Comparison of ENCODE assay signal across 8 cellular contexts in the genomic region with DNA sequence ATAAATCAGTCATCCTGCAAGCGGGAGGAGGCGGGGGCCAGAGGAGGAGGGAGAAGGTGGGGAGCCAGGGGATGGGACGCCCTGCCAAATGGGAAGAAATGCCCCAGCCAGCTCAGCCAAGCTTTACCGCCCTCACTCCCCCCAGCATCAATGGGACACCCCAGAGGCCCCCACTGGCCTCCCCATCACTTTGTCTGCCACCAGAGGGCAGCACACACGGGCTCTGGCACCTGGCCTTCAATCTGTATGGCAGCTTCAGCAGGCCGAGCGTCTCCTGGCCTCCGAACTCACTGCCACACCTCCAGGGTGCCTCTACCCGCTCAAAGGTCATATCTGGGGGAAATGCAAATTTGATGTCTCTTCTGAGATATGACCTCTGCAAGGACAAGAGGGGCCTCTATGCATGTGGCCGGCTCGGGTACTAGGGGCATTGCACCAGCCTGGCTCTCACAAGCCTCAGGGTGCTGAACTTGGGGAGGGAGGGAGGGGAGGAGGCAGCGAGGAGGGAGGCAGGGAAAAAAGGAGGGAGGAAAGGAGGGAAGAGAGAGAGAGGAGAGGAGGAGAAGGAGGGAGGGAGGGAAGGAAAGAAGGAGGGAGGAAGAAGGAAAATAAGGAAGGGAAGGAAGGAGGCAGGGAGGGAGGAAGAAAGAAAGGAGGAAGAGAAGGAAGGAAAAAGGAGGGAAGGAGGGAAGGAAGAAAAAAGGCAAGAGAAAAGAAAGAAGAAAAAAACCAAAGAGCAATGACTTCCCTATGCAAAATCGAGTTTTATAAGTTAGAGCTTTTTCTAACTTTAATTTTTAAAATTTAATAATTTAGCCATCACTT. TPM values are rescaled to one million over a fixed set of nuclear protein-coding genes. Genes with fewer than 3 reads are reported as not detected.
DNase-seq lines count a peak whose midpoint lies in the region; ATAC-seq and TF ChIP-seq lines count a peak whose summit lies in the region.

No MANE protein-coding gene starts in this region.

- TF ChIP-seq POLR2A in esophagus squamous epithelium (IDR thresholded peaks at IDR 0.05), result no peak
- no peak for TF ChIP-seq POLR2A in stomach (IDR thresholded peaks at IDR 0.05)

- no peak overlapping the region for H3K27ac ChIP-seq in esophagus squamous epithelium
- H3K27ac ChIP-seq in neural cell (ENCODE audit: low read length), result no peak overlapping the region
- H3K27ac ChIP-seq in stomach, result no peak overlapping the region

- H3K4me2 ChIP-seq in neural cell (ENCODE audit: low read length), result no peak overlapping the region

- no peak overlapping the region for H3K9ac ChIP-seq in neural cell (ENCODE audit: low read length)

- POLR2A ChIA-PET in HEK293T (lab: Yijun Ruan, JAX), result interaction anchor here (1.1 kb wide), 1 partner anchor 53 kb away, joined by 5 read pairs; the partner anchor contains the start of gene GTF3C5

- TF ChIP-seq EP300 in neural cell (conservative IDR thresholded peaks at IDR 0.05; ENCODE audit: poor library complexity, severe bottlenecking) (no peak), stomach (IDR thresholded peaks at IDR 0.05) (no peak)

- intact Hi-C loops in esophagus squamous epithelium (cut with DNase I), result loop anchor here (10.0 kb wide), 1 partner anchor 73 kb away; no protein-coding TSS in a partner anchor
- intact Hi-C loops in stomach (cut with DNase I; ENCODE audit: low total_unique reads), result no loop called here

- no peaks in the 10 kb centered on the region for H3K36me3 ChIP-seq in esophagus squamous epithelium
- no peaks in the 10 kb centered on the region for H3K36me3 ChIP-seq in neural cell (ENCODE audit: insufficient read depth, low read length)
- H3K36me3 ChIP-seq in stomach, result no peaks in the 10 kb centered on the region

- no peak for ATAC-seq in HG03159 (IDR thresholded peaks at IDR 0.05; ENCODE audit: unreplicated experiment)

- peaks cover 0 to 16% (median 4%) of the 10 kb centered on the region in 3 donors for H3K4me1 ChIP-seq in esophagus squamous epithelium
- H3K4me1 ChIP-seq in stomach, result peaks cover 0 to 18% (median 12%) of the 10 kb centered on the region in 4 donors

- no peaks in the 10 kb centered on the region for H3K9me3 ChIP-seq in esophagus squamous epithelium
- no peaks in the 10 kb centered on the region for H3K9me3 ChIP-seq in neural cell (ENCODE audit: low read length)
- H3K9me3 ChIP-seq in stomach, result no peaks in the 10 kb centered on the region

- TF ChIP-seq CTCF in esophagus squamous epithelium (IDR thresholded peaks at IDR 0.05), result peak; percentile 48 to 76 (median 74)
- TF ChIP-seq CTCF in neural cell (IDR thresholded peaks at IDR 0.05; ENCODE audit: poor library complexity, severe bottlenecking), result peak; percentile 47
- TF ChIP-seq CTCF in stomach (IDR thresholded peaks at IDR 0.05), result peak in 5 of 7 experiments; percentile 29 to 69 (median 42)

- DNase-seq in Daoy (ENCODE audit: low read depth), result peak; percentile 79
- peak; percentile 81 for DNase-seq in HEK293T (ENCODE audit: extremely low spot score)
- DNase-seq in NOMO-1 treated with DMSO at 0.1 percent for 48 hours (lab: John Stamatoyannopoulos, UW; ENCODE audit: unreplicated experiment), result peak; percentile 64
- peak; percentile 64 for DNase-seq in activated T-cell treated with anti-CD3 and anti-CD28 coated beads for 1 hour (ENCODE audit: low read depth)
- DNase-seq in esophagus squamous epithelium (lab: John Stamatoyannopoulos, UW), result no peak
- peak; percentile 74 for DNase-seq in stomach

- H4K20me1 ChIP-seq in neural cell (ENCODE audit: insufficient read depth), result no peaks in the 10 kb centered on the region

- H3K4me3 ChIP-seq in esophagus squamous epithelium (no peak overlapping the region), neural cell (ENCODE audit: low read length) (no peak overlapping the region), stomach (no peak overlapping the region)

- H3K9me2 ChIP-seq in neural cell (ENCODE audit: insufficient read depth, low read length), result no peaks in the 10 kb centered on the region

- 8 to 19% methylated on average over 4 to 11 of the region's 13 CpGs for WGBS in esophagus squamous epithelium, 2 donors
- WGBS in stomach, 5 donors, result 11 to 15% (median 11%) methylated on average over 10 to 13 of the region's 13 CpGs

- no peak for TF ChIP-seq RAD21 in neural cell (conservative IDR thresholded peaks at IDR 0.05)

- peaks cover 0 to 92% (median 7%) of the 10 kb centered on the region in 4 donors for H3K27me3 ChIP-seq in esophagus squamous epithelium
- peaks cover 37% of the 10 kb centered on the region for H3K27me3 ChIP-seq in neural cell (ENCODE audit: insufficient read depth, low read depth, low read length)
- H3K27me3 ChIP-seq in stomach, result peaks cover 3 to 89% (median 40%) of the 10 kb centered on the region in 3 donors

- no peaks in the 10 kb centered on the region for H3F3A ChIP-seq in neural cell (ENCODE audit: insufficient read depth, low read length, poor library complexity, severe bottlenecking)

- H2AFZ ChIP-seq in neural cell (ENCODE audit: low read depth, low read length), result no peak overlapping the region

- no peaks in the 10 kb centered on the region for H3K79me2 ChIP-seq in neural cell (replicated peaks; ENCODE audit: insufficient read depth, low read length)

- CTCF ChIA-PET in HEK293T (lab: Yijun Ruan, JAX), result no interaction called here

TF ChIP-seq in HEK293T, 16 proteins besides CTCF, POLR2A, EP300 and RAD21 (continues in another document):
- TF ChIP-seq CTBP1 (IDR thresholded peaks at IDR 0.05; ENCODE audit: borderline replicate concordance), result no peak
- TF ChIP-seq SUZ12 (IDR thresholded peaks at IDR 0.05), result no peak
- TF ChIP-seq ARNT (IDR thresholded peaks at IDR 0.05), result no peak
- peak; percentile 77 for TF ChIP-seq FOXM1 (IDR thresholded peaks at IDR 0.05; ENCODE audit: borderline replicate concordance)
- TF ChIP-seq, protein P1, sequence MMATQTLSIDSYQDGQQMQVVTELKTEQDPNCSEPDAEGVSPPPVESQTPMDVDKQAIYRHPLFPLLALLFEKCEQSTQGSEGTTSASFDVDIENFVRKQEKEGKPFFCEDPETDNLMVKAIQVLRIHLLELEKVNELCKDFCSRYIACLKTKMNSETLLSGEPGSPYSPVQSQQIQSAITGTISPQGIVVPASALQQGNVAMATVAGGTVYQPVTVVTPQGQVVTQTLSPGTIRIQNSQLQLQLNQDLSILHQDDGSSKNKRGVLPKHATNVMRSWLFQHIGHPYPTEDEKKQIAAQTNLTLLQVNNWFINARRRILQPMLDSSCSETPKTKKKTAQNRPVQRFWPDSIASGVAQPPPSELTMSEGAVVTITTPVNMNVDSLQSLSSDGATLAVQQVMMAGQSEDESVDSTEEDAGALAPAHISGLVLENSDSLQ (IDR thresholded peaks at IDR 0.05), result peak; percentile 30; the same call in 1 of the 2 replicates
- no peak for TF ChIP-seq BHLHE40 (IDR thresholded peaks at IDR 0.05; ENCODE audit: borderline replicate concordance)
- no peak for TF ChIP-seq ELF4 (IDR thresholded peaks at IDR 0.05)
- TF ChIP-seq LEF1 (IDR thresholded peaks at IDR 0.05; ENCODE audit: borderline replicate concordance), result no peak
- no peak for TF ChIP-seq FOXA1 (IDR thresholded peaks at IDR 0.05)
- no peak for TF ChIP-seq SP1 (IDR thresholded peaks at IDR 0.05)
- no peak for TF ChIP-seq FOXK2 (IDR thresholded peaks at IDR 0.05)
- TF ChIP-seq L3MBTL2 (conservative IDR thresholded peaks at IDR 0.05), result peak; percentile 23; the same call in 1 of the 2 replicates
- TF ChIP-seq TARDBP (IDR thresholded peaks at IDR 0.05), result no peak

TF ChIP-seq in neural cell, 6 proteins besides CTCF, POLR2A, EP300 and RAD21 (continues in another document):
- TF ChIP-seq TAF1 (IDR thresholded peaks at IDR 0.05; ENCODE audit: low read depth), result no peak
- no peak for TF ChIP-seq EZH2 (IDR thresholded peaks at IDR 0.05; ENCODE audit: borderline replicate concordance, insufficient read depth, low read length, poor library complexity, severe bottlenecking)
- TF ChIP-seq SMC3 (conservative IDR thresholded peaks at IDR 0.05; ENCODE audit: poor library complexity), result peak; percentile 19
- TF ChIP-seq MXI1 (conservative IDR thresholded peaks at IDR 0.05; ENCODE audit: poor library complexity, severe bottlenecking), result no peak

RNA-seq across cellular contexts. Expression of gene GFI1B, which starts 0.7 kb away (rescaled TPM):
- not detected in 2 replicates for total RNA-seq in Daoy (2014; rRNA removed; shearing (Covaris generic))
- total RNA-seq in esophagus squamous epithelium (under 1 TPM in 1 of 4 donors, not detected in 3; 0.57 TPM), stomach (1 to 10 TPM in 1 of 5 donors, not detected in 4; 1.0 TPM)
- polyA plus RNA-seq in neural cell (not detected in 2 replicates), stomach (not detected)
- 0.23 TPM in 1 of 2 replicates, not detected in the other for polyA minus RNA-seq in neural cell

RNA-seq across cellular contexts. Expression of gene TSC1, which starts 33.4 kb away (rescaled TPM):
- total RNA-seq in Daoy (2014; rRNA removed; shearing (Covaris generic)), result 27.7 and 28.9 TPM in 2 replicates
- total RNA-seq in esophagus squamous epithelium (10 to 100 TPM; 18.8 to 38.7 (median 25.7) TPM), stomach (100 to 1,000 TPM in 1 of 5 donors, 10 to 100 TPM in 4; 23.2 to 120 (median 49.9) TPM)
- polyA plus RNA-seq in neural cell (45.6 and 47.1 TPM in 2 replicates), stomach (10 to 100 TPM in 1 of 3 donors, 1 to 10 TPM in 2; 6.7 to 10.3 (median 7.1) TPM)
- 70.8 and 89.5 TPM in 2 replicates for polyA minus RNA-seq in neural cell

RNA-seq across cellular contexts. Expression of gene GTF3C5, which starts 53.0 kb away (rescaled TPM):
- total RNA-seq in Daoy (2014; rRNA removed; shearing (Covaris generic)), result 118 and 133 TPM in 2 replicates
- total RNA-seq in esophagus squamous epithelium (10 to 100 TPM; 48.2 to 55.3 (median 48.9) TPM), stomach (10 to 100 TPM; 25.7 to 85.2 (median 53.8) TPM)
- polyA plus RNA-seq in neural cell (95.0 and 103 TPM in 2 replicates), stomach (10 to 100 TPM; 30.3 to 57.2 (median 37.0) TPM)
- polyA minus RNA-seq in neural cell, result 61.4 and 77.2 TPM in 2 replicates
